8 cellular contexts compared by ENCODE assay signal in the genomic region with DNA sequence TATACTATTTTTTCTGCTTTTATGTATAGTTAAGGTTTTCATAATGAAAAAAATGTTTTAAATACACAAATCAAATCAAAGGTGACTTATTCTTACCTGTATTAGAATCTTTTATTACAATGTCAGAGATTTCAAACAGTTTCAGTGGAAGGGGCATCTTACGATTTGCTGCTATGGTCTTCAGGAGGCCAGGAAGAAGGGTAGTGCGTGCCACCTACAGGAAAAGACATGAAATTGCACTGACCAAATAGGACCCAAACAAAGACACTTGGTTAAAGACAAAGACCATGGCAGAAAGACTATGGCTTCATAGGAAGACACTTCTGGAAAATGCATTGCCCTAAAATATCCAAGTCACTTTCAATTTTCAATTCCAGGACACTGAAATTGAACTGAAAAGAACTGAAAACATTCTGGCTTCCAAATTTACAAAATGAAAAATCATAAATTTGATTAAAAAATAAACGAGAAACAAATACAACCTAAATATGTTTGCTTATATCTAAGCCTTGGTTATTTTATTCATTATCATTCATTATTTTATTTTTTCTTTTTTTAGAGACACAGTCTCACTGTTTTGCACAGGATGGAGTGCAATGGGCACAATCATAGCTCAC. TPM values are rescaled to one million over a fixed set of nuclear protein-coding genes. Genes with fewer than 3 reads are reported as not detected.
A peak's percentile ranks its signal among the peaks of the same experiment; 100 is the strongest.
DNase-seq lines count a peak whose midpoint lies in the region; ATAC-seq and TF ChIP-seq lines count a peak whose summit lies in the region.

No MANE protein-coding gene starts in this region.

- H3K27me3 Mint-ChIP-seq in stimulated activated naive CD8-positive, alpha-beta T cell treated with anti-CD3 and anti-CD28 coated beads, Interleukin-15, amount 100 ng/mL, for 72 hours = no peaks in the 10 kb centered on the region

- H3K4me2 ChIP-seq in neural cell (ENCODE audit: low read length) = no peak overlapping the region

- H3K4me3 ChIP-seq in HAP-1 (no peak overlapping the region), neural cell (ENCODE audit: low read length) (no peak overlapping the region)

- ATAC-seq in stimulated activated naive CD8-positive, alpha-beta T cell treated with anti-CD3 and anti-CD28 coated beads, Interleukin-15, amount 100 ng/mL, for 72 hours = peak; percentile 53
- no peak for ATAC-seq in stimulated activated naive CD8-positive, alpha-beta T cell treated with anti-CD3 and anti-CD28 coated beads, Interleukin-15, Interleukin-2, amounts not matched to agents 100 U/mL and 50 U/mL, for 24 hours

- H3K27ac Mint-ChIP-seq in stimulated activated naive CD8-positive, alpha-beta T cell treated with anti-CD3 and anti-CD28 coated beads, Interleukin-15, amount 100 ng/mL, for 72 hours = no peak overlapping the region

- no peak overlapping the region for H3K9ac ChIP-seq in neural cell (ENCODE audit: low read length)

- H2AFZ ChIP-seq in neural cell (ENCODE audit: low read depth, low read length) = no peak overlapping the region

- H4K20me1 ChIP-seq in neural cell (ENCODE audit: insufficient read depth) = no peaks in the 10 kb centered on the region

- no peaks in the 10 kb centered on the region for H3K79me2 ChIP-seq in neural cell (replicated peaks; ENCODE audit: insufficient read depth, low read length)

- peak; percentile 75 for TF ChIP-seq CTCF in LNCAP (IDR thresholded peaks at IDR 0.05)
- TF ChIP-seq CTCF in neural cell (IDR thresholded peaks at IDR 0.05; ENCODE audit: poor library complexity, severe bottlenecking) = peak; percentile 87

- no peak overlapping the region for H3K4me3 Mint-ChIP-seq in stimulated activated naive CD8-positive, alpha-beta T cell treated with anti-CD3 and anti-CD28 coated beads, Interleukin-15, amount 100 ng/mL, for 72 hours

- DNase-seq in stimulated activated naive CD8-positive, alpha-beta T cell treated with anti-CD3 and anti-CD28 coated beads, Interleukin-15, amount 100 ng/mL, for 72 hours = peak in 1 of 2 donors; percentile 2
- DNase-seq in stimulated activated naive CD8-positive, alpha-beta T cell treated with anti-CD3 and anti-CD28 coated beads, Interleukin-15, Interleukin-2, amounts not matched to agents 100 U/mL and 50 U/mL, for 24 hours = no peak
- DNase-seq in HAP-1 (ENCODE audit: low spot score in 2 of 2) = peak; percentile 31 to 74
- DNase-seq in RPMI7951 (ENCODE audit: low read depth) = peak; percentile 57
- DNase-seq in erythroblast (lab: John Stamatoyannopoulos, UW) = peak; percentile 59 to 66
- no peak for DNase-seq in stimulated activated CD4-positive, alpha-beta T cell treated with anti-CD3 and anti-CD28 coated beads, Interleukin-12 subunit alpha, Interleukin-12 subunit beta, amount 100 ng/mL, for 4 hours

- in situ Hi-C loops in HAP-1 (cut with MboI; ENCODE audit: low sequenced_read_pairs) = no loop called here

- H3K9me3 ChIP-seq in HAP-1 = no peaks in the 10 kb centered on the region
- H3K9me3 ChIP-seq in neural cell (ENCODE audit: low read length) = no peaks in the 10 kb centered on the region

- no peaks in the 10 kb centered on the region for H3K9me2 ChIP-seq in neural cell (ENCODE audit: insufficient read depth, low read length)

- peaks cover 50% of the 10 kb centered on the region for H3K36me3 ChIP-seq in HAP-1 (replicated peaks)
- H3K36me3 ChIP-seq in neural cell (ENCODE audit: insufficient read depth, low read length) = no peaks in the 10 kb centered on the region

- H3K4me1 Mint-ChIP-seq in stimulated activated naive CD8-positive, alpha-beta T cell treated with anti-CD3 and anti-CD28 coated beads, Interleukin-15, amount 100 ng/mL, for 72 hours = no peaks in the 10 kb centered on the region

- H3K27me3 ChIP-seq in HAP-1 (ENCODE audit: low read depth) (no peaks in the 10 kb centered on the region), neural cell (ENCODE audit: insufficient read depth, low read depth, low read length) (no peaks in the 10 kb centered on the region)

- H3K9me3 Mint-ChIP-seq in stimulated activated naive CD8-positive, alpha-beta T cell treated with anti-CD3 and anti-CD28 coated beads, Interleukin-15, amount 100 ng/mL, for 72 hours = no peaks in the 10 kb centered on the region

- H3K27ac ChIP-seq in neural cell (ENCODE audit: low read length) = no peak overlapping the region

- TF ChIP-seq RAD21 in neural cell (conservative IDR thresholded peaks at IDR 0.05) = peak; percentile 89

- H3K4me1 ChIP-seq in HAP-1 = no peaks in the 10 kb centered on the region

- no peak for TF ChIP-seq EP300 in neural cell (conservative IDR thresholded peaks at IDR 0.05; ENCODE audit: poor library complexity, severe bottlenecking)

- H3F3A ChIP-seq in neural cell (ENCODE audit: insufficient read depth, low read length, poor library complexity, severe bottlenecking) = no peaks in the 10 kb centered on the region

- TF ChIP-seq POLR2A in erythroblast (IDR thresholded peaks at IDR 0.05; ENCODE audit: low read length) = no peak

TF ChIP-seq in neural cell, 6 proteins besides CTCF, POLR2A, EP300 and RAD21:
- TF ChIP-seq SMC3 (conservative IDR thresholded peaks at IDR 0.05; ENCODE audit: poor library complexity) = peak; percentile 89
- TF ChIP-seq, protein P1, sequence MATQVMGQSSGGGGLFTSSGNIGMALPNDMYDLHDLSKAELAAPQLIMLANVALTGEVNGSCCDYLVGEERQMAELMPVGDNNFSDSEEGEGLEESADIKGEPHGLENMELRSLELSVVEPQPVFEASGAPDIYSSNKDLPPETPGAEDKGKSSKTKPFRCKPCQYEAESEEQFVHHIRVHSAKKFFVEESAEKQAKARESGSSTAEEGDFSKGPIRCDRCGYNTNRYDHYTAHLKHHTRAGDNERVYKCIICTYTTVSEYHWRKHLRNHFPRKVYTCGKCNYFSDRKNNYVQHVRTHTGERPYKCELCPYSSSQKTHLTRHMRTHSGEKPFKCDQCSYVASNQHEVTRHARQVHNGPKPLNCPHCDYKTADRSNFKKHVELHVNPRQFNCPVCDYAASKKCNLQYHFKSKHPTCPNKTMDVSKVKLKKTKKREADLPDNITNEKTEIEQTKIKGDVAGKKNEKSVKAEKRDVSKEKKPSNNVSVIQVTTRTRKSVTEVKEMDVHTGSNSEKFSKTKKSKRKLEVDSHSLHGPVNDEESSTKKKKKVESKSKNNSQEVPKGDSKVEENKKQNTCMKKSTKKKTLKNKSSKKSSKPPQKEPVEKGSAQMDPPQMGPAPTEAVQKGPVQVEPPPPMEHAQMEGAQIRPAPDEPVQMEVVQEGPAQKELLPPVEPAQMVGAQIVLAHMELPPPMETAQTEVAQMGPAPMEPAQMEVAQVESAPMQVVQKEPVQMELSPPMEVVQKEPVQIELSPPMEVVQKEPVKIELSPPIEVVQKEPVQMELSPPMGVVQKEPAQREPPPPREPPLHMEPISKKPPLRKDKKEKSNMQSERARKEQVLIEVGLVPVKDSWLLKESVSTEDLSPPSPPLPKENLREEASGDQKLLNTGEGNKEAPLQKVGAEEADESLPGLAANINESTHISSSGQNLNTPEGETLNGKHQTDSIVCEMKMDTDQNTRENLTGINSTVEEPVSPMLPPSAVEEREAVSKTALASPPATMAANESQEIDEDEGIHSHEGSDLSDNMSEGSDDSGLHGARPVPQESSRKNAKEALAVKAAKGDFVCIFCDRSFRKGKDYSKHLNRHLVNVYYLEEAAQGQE (IDR thresholded peaks at IDR 0.05; ENCODE audit: borderline replicate concordance) = no peak
TF ChIP-seq in neural cell: peak in this region for 1.

RNA-seq across cellular contexts. Expression of a gene that starts 42.1 kb away (rescaled TPM):
- 48.3 and 59.4 TPM in 2 replicates for total RNA-seq in RPMI7951 (2014; rRNA removed; shearing (Covaris generic))
- polyA plus RNA-seq in neural cell = 15.2 and 15.3 TPM in 2 replicates
- polyA minus RNA-seq in neural cell = 27.8 and 30.3 TPM in 2 replicates

RNA-seq across cellular contexts. Expression of a gene that starts 57.6 kb away (rescaled TPM):
- 0.24 and 0.29 TPM in 2 replicates for total RNA-seq in RPMI7951 (2014; rRNA removed; shearing (Covaris generic))
- not detected in 2 replicates for polyA plus RNA-seq in neural cell
- not detected in 2 replicates for polyA minus RNA-seq in neural cell

Comparison
In these comparisons a context has a peak if more than half of its experiments do, and no peak if none do; other contexts are left out.
1. DNase-seq: peak in HAP-1 (2 of 2), RPMI7951 (single experiment) and erythroblast (2 of 2); none in stimulated activated naive CD8-positive, alpha-beta T cell treated with anti-CD3 and anti-CD28 coated beads, Interleukin-15, Interleukin-2, amounts not matched to agents 100 U/mL and 50 U/mL, for 24 hours (single experiment) and stimulated activated CD4-positive, alpha-beta T cell treated with anti-CD3 and anti-CD28 coated beads, Interleukin-12 subunit alpha, Interleukin-12 subunit beta, amount 100 ng/mL, for 4 hours (single experiment).